1 cellular context compared by ENCODE assay signal in genomic region chr4:139078926-139079325, GRCh38.
TF ChIP-seq lines count a peak whose summit lies in the region.

No MANE protein-coding gene starts in this region.

TF ChIP-seq in GM12878, 131 proteins besides CTCF, POLR2A, EP300 and RAD21 (continued from another document):
- TF ChIP-seq CUX1 (IDR thresholded peaks at IDR 0.05; ENCODE audit: insufficient replicate concordance, low read depth, low read length) (no peak), SREBF1 (IDR thresholded peaks at IDR 0.05; ENCODE audit: low read length) (no peak), RFX5 (IDR thresholded peaks at IDR 0.05; ENCODE audit: low read depth, low read length) (no peak), BHLHE40 (IDR thresholded peaks at IDR 0.05; ENCODE audit: borderline replicate concordance in 1 of 2, low read depth in 2 of 2, low read length in 1 of 2) (no peak), BACH1 (IDR thresholded peaks at IDR 0.05; ENCODE audit: borderline replicate concordance) (no peak)
